ENCODE assay signal across 10 cellular contexts in the genomic region with DNA sequence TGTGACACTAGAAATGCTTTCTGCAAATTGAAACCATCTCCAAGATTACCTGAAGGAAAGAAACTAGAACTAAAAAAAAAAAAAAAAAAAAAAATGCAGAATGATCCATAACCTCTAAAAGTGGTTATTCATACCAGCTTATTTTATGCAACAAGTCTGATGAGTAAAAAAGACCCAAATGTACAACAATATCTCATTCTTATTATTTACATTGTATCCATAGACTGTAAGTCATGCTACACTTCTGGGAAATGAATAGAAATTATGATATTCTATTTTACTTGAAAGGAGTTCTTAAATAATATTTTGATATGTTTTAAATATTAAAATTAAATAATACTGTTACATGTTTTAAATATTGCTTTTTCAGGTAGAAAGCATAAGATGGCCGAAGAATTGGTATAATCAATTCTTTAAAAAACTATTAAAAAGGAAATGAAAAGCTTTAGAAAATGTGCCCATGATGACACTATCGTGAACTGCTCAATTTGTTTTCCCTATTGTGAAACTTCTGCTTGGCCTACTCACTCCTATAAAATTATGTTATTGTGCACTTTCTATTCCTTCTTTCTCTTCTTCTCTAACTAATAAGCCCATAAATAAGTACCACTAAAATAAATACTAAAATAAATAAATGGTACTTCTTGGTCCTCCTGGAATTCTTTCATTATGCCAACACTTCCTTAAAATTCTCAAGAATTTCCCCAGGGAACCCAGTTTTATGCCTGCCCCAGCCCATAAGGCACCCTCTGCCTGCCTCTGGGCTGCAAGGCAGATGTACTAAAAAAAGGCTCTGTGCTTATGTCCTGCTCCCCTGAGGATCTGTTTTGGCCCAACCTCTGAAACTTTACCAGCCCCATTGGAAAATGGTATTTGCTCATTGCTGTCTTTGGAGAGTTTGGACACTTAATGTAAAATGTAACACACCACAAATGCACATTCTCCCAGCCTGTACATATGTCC. TPM values are rescaled to one million over a fixed set of nuclear protein-coding genes. Genes with fewer than 3 reads are reported as not detected.
DNase-seq lines count a peak whose midpoint lies in the region; ATAC-seq and TF ChIP-seq lines count a peak whose summit lies in the region.
"Had no signal": no experiment of that assay in that cellular context is flagged by ENCODE, and none has a peak within 500 bp of the region (broad histone marks: within the 10 kb centered on the region; RNA-seq: fewer than 3 reads in every experiment).

No MANE protein-coding gene starts in this region.

- TF ChIP-seq CTCF in omental fat pad (IDR thresholded peaks at IDR 0.05), result no peak
- no peak for TF ChIP-seq CTCF in endothelial cell (IDR thresholded peaks at IDR 0.05; ENCODE audit: unreplicated experiment)

- no peaks in the 10 kb centered on the region for H3K9me3 Mint-ChIP-seq in activated CD4-positive, alpha-beta T cell treated with anti-CD3 and anti-CD28 coated beads, Interleukin-2, amount 10 ng/mL, durations not matched to agents 24 days and 14 days
- no peaks in the 10 kb centered on the region for H3K9me3 Mint-ChIP-seq in activated naive CD8-positive, alpha-beta T cell (ENCODE audit: low read depth)
- H3K9me3 Mint-ChIP-seq in endothelial cell (ENCODE audit: unreplicated experiment), result no peaks in the 10 kb centered on the region

- no peak overlapping the region for H3K4me3 ChIP-seq in skeletal muscle tissue (ENCODE audit: low read length in 3 of 3)

- intact Hi-C loops in activated CD4-positive, alpha-beta T cell treated with anti-CD3 and anti-CD28 coated beads, Interleukin-2, amount 10 ng/mL, durations not matched to agents 24 days and 14 days (cut with micrococcal nuclease), result loop anchor here (1.0 to 5.0 kb wide), 6 partner anchors 20 to 299 kb away; partner anchors contain the start of gene HSPA13

- H3K4me1 ChIP-seq in skeletal muscle tissue (ENCODE audit: control insufficient read depth in 3 of 3, insufficient read depth in 3 of 3, low read length in 3 of 3), result no peaks in the 10 kb centered on the region

- H3K9ac ChIP-seq in skeletal muscle tissue (ENCODE audit: low read depth in 1 of 3, low read length in 3 of 3), result no peak overlapping the region

- no peaks in the 10 kb centered on the region for H3K36me3 ChIP-seq in skeletal muscle tissue (ENCODE audit: control insufficient read depth in 3 of 3, insufficient read depth in 3 of 3, low read length in 3 of 3)

- no peaks in the 10 kb centered on the region for H3K27me3 Mint-ChIP-seq in activated CD4-positive, alpha-beta T cell treated with anti-CD3 and anti-CD28 coated beads, Interleukin-2, amount 10 ng/mL, durations not matched to agents 24 days and 14 days
- no peaks in the 10 kb centered on the region for H3K27me3 Mint-ChIP-seq in activated naive CD8-positive, alpha-beta T cell
- no peaks in the 10 kb centered on the region for H3K27me3 Mint-ChIP-seq in endothelial cell (ENCODE audit: unreplicated experiment)

- peak overlapping the region; percentile 9 for H3K27ac ChIP-seq in skeletal muscle tissue (ENCODE audit: low read depth, low read length)
- H3K27ac ChIP-seq: VCaP had no signal

- no peak for DNase-seq in activated CD4-positive, alpha-beta T cell treated with anti-CD3 and anti-CD28 coated beads, Interleukin-2, amount 10 ng/mL, durations not matched to agents 24 days and 14 days
- no peak for DNase-seq in activated CD4-positive, alpha-beta T cell treated with anti-CD3 and anti-CD28 coated beads for 4 hours
- DNase-seq in NOMO-1 (lab: John Stamatoyannopoulos, UW; ENCODE audit: unreplicated experiment in 2 of 2), result peak; percentile 60 to 87
- DNase-seq in omental fat pad (ENCODE audit: low spot score), result no peak
- no peak for DNase-seq in endothelial cell (ENCODE audit: low spot score)
- no peak for DNase-seq in NCI-H1694 treated with DMSO at 0.1 percent for 48 hours (lab: John Stamatoyannopoulos, UW)
- DNase-seq: stimulated activated CD8-positive, alpha-beta memory T cell treated with anti-CD3 and anti-CD28 coated beads, Interleukin-4, amount 100 ng/mL, for 48 hours had no signal

- peaks cover 58% of the 10 kb centered on the region for H3K4me1 Mint-ChIP-seq in activated CD4-positive, alpha-beta T cell treated with anti-CD3 and anti-CD28 coated beads, Interleukin-2, amount 10 ng/mL, durations not matched to agents 24 days and 14 days
- H3K4me1 Mint-ChIP-seq in activated naive CD8-positive, alpha-beta T cell (ENCODE audit: low read depth), result peaks cover 73% of the 10 kb centered on the region
- no peaks in the 10 kb centered on the region for H3K4me1 Mint-ChIP-seq in endothelial cell (ENCODE audit: unreplicated experiment)

- no peak for ATAC-seq in omental fat pad (ENCODE audit: low FRiP score)

- no peaks in the 10 kb centered on the region for H3K27me3 ChIP-seq in skeletal muscle tissue (ENCODE audit: control insufficient read depth in 3 of 3, insufficient read depth in 3 of 3, low read length in 3 of 3)

- peak overlapping the region; percentile 95 for H3K27ac Mint-ChIP-seq in activated CD4-positive, alpha-beta T cell treated with anti-CD3 and anti-CD28 coated beads, Interleukin-2, amount 10 ng/mL, durations not matched to agents 24 days and 14 days
- H3K27ac Mint-ChIP-seq in activated naive CD8-positive, alpha-beta T cell, result peak overlapping the region; percentile 93
- H3K27ac Mint-ChIP-seq in endothelial cell (ENCODE audit: unreplicated experiment), result no peak overlapping the region

- H3K36me3 Mint-ChIP-seq in activated CD4-positive, alpha-beta T cell treated with anti-CD3 and anti-CD28 coated beads, Interleukin-2, amount 10 ng/mL, durations not matched to agents 24 days and 14 days (ENCODE audit: low read depth), result peaks cover 45% of the 10 kb centered on the region
- peaks cover 14% of the 10 kb centered on the region for H3K36me3 Mint-ChIP-seq in activated naive CD8-positive, alpha-beta T cell
- no peaks in the 10 kb centered on the region for H3K36me3 Mint-ChIP-seq in endothelial cell (ENCODE audit: low read depth, unreplicated experiment)

- H3K4me3 Mint-ChIP-seq in activated CD4-positive, alpha-beta T cell treated with anti-CD3 and anti-CD28 coated beads, Interleukin-2, amount 10 ng/mL, durations not matched to agents 24 days and 14 days, result peak overlapping the region; percentile 78
- peak overlapping the region; percentile 79 for H3K4me3 Mint-ChIP-seq in activated naive CD8-positive, alpha-beta T cell
- no peak overlapping the region for H3K4me3 Mint-ChIP-seq in endothelial cell (ENCODE audit: unreplicated experiment)

- no peaks in the 10 kb centered on the region for H3K9me3 ChIP-seq in skeletal muscle tissue (ENCODE audit: control insufficient read depth in 3 of 3, low read length in 3 of 3)

RNA-seq across cellular contexts. Expression of gene SAMSN1, which starts 18.1 kb away (rescaled TPM):
- 86.4 and 92.7 TPM in 2 replicates for total RNA-seq in activated CD4-positive, alpha-beta T cell treated with anti-CD3 and anti-CD28 coated beads, Interleukin-2, amount 10 ng/mL, durations not matched to agents 24 days and 14 days
- 3.1 TPM for total RNA-seq in skeletal muscle tissue
- 10 to 100 TPM; 20.0 to 48.4 (median 30.2) TPM for total RNA-seq in omental fat pad
- 2.0 TPM for total RNA-seq in endothelial cell (ENCODE audit: unreplicated experiment)

Comparison
In these comparisons a context has a peak if more than half of its experiments do, and no peak if none do; other contexts are left out.
1. DNase-seq: peak in NOMO-1 (2 of 2); none in activated CD4-positive, alpha-beta T cell treated with anti-CD3 and anti-CD28 coated beads, Interleukin-2, amount 10 ng/mL, durations not matched to agents 24 days and 14 days (single experiment), activated CD4-positive, alpha-beta T cell treated with anti-CD3 and anti-CD28 coated beads for 4 hours (0 of 2), omental fat pad (single experiment), endothelial cell (single experiment) and NCI-H1694 treated with DMSO at 0.1 percent for 48 hours (single experiment).